1 cellular context compared by ENCODE assay signal in the genomic region with DNA sequence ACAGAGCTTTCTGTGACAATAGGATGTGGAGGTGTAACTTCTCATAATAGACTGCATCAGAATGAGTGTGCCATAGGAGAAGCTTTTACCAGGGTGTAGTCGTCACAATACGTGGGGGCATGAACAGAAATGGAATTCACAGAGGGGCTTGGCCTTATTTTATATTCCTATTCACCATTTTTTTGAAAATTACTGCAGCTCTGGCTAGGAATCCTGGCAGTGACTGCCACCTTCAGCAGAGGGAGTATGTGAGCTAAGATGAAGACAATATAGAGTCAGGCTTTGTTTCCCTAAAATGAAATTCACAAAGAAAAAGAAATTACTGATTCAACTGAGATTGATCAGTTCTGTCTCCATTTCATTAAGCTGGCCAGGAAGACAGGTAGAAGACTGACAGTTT.
A peak's percentile ranks its signal among the peaks of the same experiment; 100 is the strongest.
TF ChIP-seq lines count a peak whose summit lies in the region.

No MANE protein-coding gene starts in this region.

TF ChIP-seq in IMR-90, 13 proteins besides CTCF, POLR2A, EP300 and RAD21:
- TF ChIP-seq SMC3 (IDR thresholded peaks at IDR 0.05; ENCODE audit: low read depth, low read length) (peak; percentile 64), FOS (IDR thresholded peaks at IDR 0.05; ENCODE audit: low read depth, low read length) (no peak), NFE2L2 (IDR thresholded peaks at IDR 0.05; ENCODE audit: low read depth, low read length) (no peak), ELK1 (IDR thresholded peaks at IDR 0.05; ENCODE audit: borderline replicate concordance, low read depth, low read length) (no peak), MXI1 (IDR thresholded peaks at IDR 0.05; ENCODE audit: borderline replicate concordance, low read depth, low read length) (no peak)
